ENCODE assay signal across 9 cellular contexts in genomic region chr15:85831415-85832113, GRCh38. TPM values are rescaled to one million over a fixed set of nuclear protein-coding genes. Genes with fewer than 3 reads are reported as not detected.
DNase-seq lines count a peak whose midpoint lies in the region; ATAC-seq and TF ChIP-seq lines count a peak whose summit lies in the region.
"Had no signal": no experiment of that assay in that cellular context is flagged by ENCODE, and none has a peak within 500 bp of the region (broad histone marks: within the 10 kb centered on the region; RNA-seq: fewer than 3 reads in every experiment).

No MANE protein-coding gene starts in this region.

- no peaks in the 10 kb centered on the region for H3K4me1 Mint-ChIP-seq in activated T-cell treated with anti-CD3 and anti-CD28 coated beads, Interleukin-2, amount 50 U/mL, for 4 hours (ENCODE audit: low read depth)
- H3K4me1 Mint-ChIP-seq: activated B cell treated with CpG ODN at 0.5 μM for 24 hours had no signal

- TF ChIP-seq CTCF in GM12872 (IDR thresholded peaks at IDR 0.05; ENCODE audit: insufficient read depth, low read depth, low read length) (peak; percentile 61; the same call in 2 of the 3 replicates), foreskin fibroblast (IDR thresholded peaks at IDR 0.05; ENCODE audit: low read depth, low read length) (peak; percentile 85), omental fat pad (IDR thresholded peaks at IDR 0.05) (peak in 1 of 3 donors; percentile 16)

- H3K9me3 Mint-ChIP-seq in activated T-cell treated with anti-CD3 and anti-CD28 coated beads, Interleukin-2, amount 50 U/mL, for 4 hours: no peaks in the 10 kb centered on the region
- H3K9me3 Mint-ChIP-seq: activated B cell treated with CpG ODN at 0.5 μM for 24 hours had no signal

- no peak overlapping the region for H3K4me3 ChIP-seq in foreskin fibroblast (ENCODE audit: low read depth in 1 of 2, low read length in 2 of 2)

- ATAC-seq in activated T-cell treated with anti-CD3 and anti-CD28 coated beads, Interleukin-2, amount 50 U/mL, for 4 hours: no peak
- peak; percentile 72 for ATAC-seq in omental fat pad (ENCODE audit: low FRiP score)
- no peak for ATAC-seq in HG02759 (IDR thresholded peaks at IDR 0.05; ENCODE audit: unreplicated experiment)
- no peak for ATAC-seq in GM18868 (IDR thresholded peaks at IDR 0.05; ENCODE audit: unreplicated experiment)
- no peak for ATAC-seq in HG03521 (IDR thresholded peaks at IDR 0.05; ENCODE audit: unreplicated experiment)

- H3K4me3 Mint-ChIP-seq in activated T-cell treated with anti-CD3 and anti-CD28 coated beads, Interleukin-2, amount 50 U/mL, for 4 hours: no peak overlapping the region
- H3K4me3 Mint-ChIP-seq: activated B cell treated with CpG ODN at 0.5 μM for 24 hours had no signal

- DNase-seq in NCI-H1694 (lab: John Stamatoyannopoulos, UW): peak; percentile 65
- DNase-seq in activated T-cell treated with anti-CD3 and anti-CD28 coated beads, Interleukin-2, amount 50 U/mL, for 4 hours: peak; percentile 13
- peak; percentile 48 to 77 for DNase-seq in foreskin fibroblast
- peak; percentile 39 for DNase-seq in omental fat pad (ENCODE audit: low spot score)
- DNase-seq: activated B cell treated with CpG ODN at 0.5 μM for 24 hours had no signal

- no peaks in the 10 kb centered on the region for H3K36me3 Mint-ChIP-seq in activated T-cell treated with anti-CD3 and anti-CD28 coated beads, Interleukin-2, amount 50 U/mL, for 4 hours (ENCODE audit: insufficient read depth)

- H3K27me3 Mint-ChIP-seq in activated T-cell treated with anti-CD3 and anti-CD28 coated beads, Interleukin-2, amount 50 U/mL, for 4 hours (ENCODE audit: low read depth): peaks cover 7% of the 10 kb centered on the region

RNA-seq across cellular contexts. Expression of gene KLHL25, which starts 36.8 kb away (rescaled TPM):
- 1 to 10 TPM; 3.3 to 5.1 (median 3.8) TPM for total RNA-seq in activated T-cell treated with anti-CD3 and anti-CD28 coated beads, Interleukin-2, amount 50 U/mL, for 4 hours
- total RNA-seq in omental fat pad: 10 to 100 TPM; 12.0 to 45.8 (median 22.3) TPM

Comparison
In these comparisons a context has a peak if more than half of its experiments do, and no peak if none do; other contexts are left out.
1. DNase-seq: peak in every context shown above with its lines; median percentile 65 in NCI-H1694; 62 in foreskin fibroblast; 39 in omental fat pad; 13 in activated T-cell treated with anti-CD3 and anti-CD28 coated beads, Interleukin-2, amount 50 U/mL, for 4 hours.